In genomic region chr13:34155931-34156607, GRCh38 we compare ENCODE assay signal across 7 cellular contexts.
A peak's percentile ranks its signal among the peaks of the same experiment; 100 is the strongest.
DNase-seq lines count a peak whose midpoint lies in the region; ATAC-seq and TF ChIP-seq lines count a peak whose summit lies in the region.

No MANE protein-coding gene starts in this region.

- no peaks in the 10 kb centered on the region for H3K36me3 ChIP-seq in HEK293 (ENCODE audit: control insufficient read depth in 2 of 2, insufficient read depth in 1 of 2, low read length in 2 of 2)
- H3K36me3 ChIP-seq in RWPE2 (ENCODE audit: low read depth) = no peaks in the 10 kb centered on the region
- no peaks in the 10 kb centered on the region for H3K36me3 ChIP-seq in sigmoid colon

- no peaks in the 10 kb centered on the region for H3K27me3 Mint-ChIP-seq in glutamatergic neuron (ENCODE audit: unreplicated experiment)

- ATAC-seq in RWPE2 (ENCODE audit: low read depth) = peak; percentile 69
- no peak for ATAC-seq in GM18909 (IDR thresholded peaks at IDR 0.05; ENCODE audit: poor library complexity, unreplicated experiment)

- DNase-seq in RWPE2 (ENCODE audit: low spot score) (no peak), epithelial cell of esophagus (ENCODE audit: low read depth) (peak; percentile 76), sigmoid colon (no peak), glutamatergic neuron (no peak)
- DNase-seq in stimulated activated CD4-positive, alpha-beta T cell treated with anti-CD3 and anti-CD28 coated beads, Interleukin-4, amount 100 ng/mL, for 4 hours = no peak

- H3K27ac Mint-ChIP-seq in glutamatergic neuron (ENCODE audit: unreplicated experiment) = no peak overlapping the region

- 14 to 48% methylated on average over 10 of the region's 10 CpGs for WGBS in sigmoid colon, 2 donors

- H3K9me3 ChIP-seq in HEK293 (ENCODE audit: control insufficient read depth, insufficient read depth, low read depth, low read length) = no peaks in the 10 kb centered on the region
- no peaks in the 10 kb centered on the region for H3K9me3 ChIP-seq in RWPE2 (ENCODE audit: severe bottlenecking)
- no peaks in the 10 kb centered on the region for H3K9me3 ChIP-seq in sigmoid colon

- TF ChIP-seq EP300 in sigmoid colon (IDR thresholded peaks at IDR 0.05) = no peak

- H3K4me1 Mint-ChIP-seq in glutamatergic neuron (ENCODE audit: low read depth, unreplicated experiment) = peaks cover 9% of the 10 kb centered on the region

- TF ChIP-seq POLR2A in sigmoid colon (IDR thresholded peaks at IDR 0.05) = no peak

- no peak for TF ChIP-seq CTCF in HEK293 (tag by site-specific recombination; IDR thresholded peaks at IDR 0.05)
- TF ChIP-seq CTCF in RWPE2 (IDR thresholded peaks at IDR 0.05; ENCODE audit: poor library complexity, severe bottlenecking) = no peak
- TF ChIP-seq CTCF in epithelial cell of esophagus (IDR thresholded peaks at IDR 0.05; ENCODE audit: insufficient read depth, low read depth, low read length, missing control alignments) = no peak
- no peak for TF ChIP-seq CTCF in sigmoid colon (IDR thresholded peaks at IDR 0.05)
- no peak for TF ChIP-seq CTCF in glutamatergic neuron (IDR thresholded peaks at IDR 0.05; ENCODE audit: partially characterized antibody, unreplicated experiment)

- H3K4me3 Mint-ChIP-seq in glutamatergic neuron (ENCODE audit: unreplicated experiment) = no peak overlapping the region

- H3K36me3 Mint-ChIP-seq in glutamatergic neuron (ENCODE audit: unreplicated experiment) = no peaks in the 10 kb centered on the region

- intact Hi-C loops in sigmoid colon (cut with DNase I) = loop anchor here (10.0 kb wide), 1 partner anchor 999 kb away; no protein-coding TSS in a partner anchor

- no peaks in the 10 kb centered on the region for H3K27me3 ChIP-seq in RWPE2 (ENCODE audit: insufficient read depth, poor library complexity, severe bottlenecking)
- no peaks in the 10 kb centered on the region for H3K27me3 ChIP-seq in sigmoid colon

- CTCF ChIA-PET in HEK293 (lab: Yijun Ruan, JAX) = interaction anchor here (0.6 to 0.7 kb wide), 3 partner anchors 48 to 87 kb away, joined by 3 to 4 read pairs (median 3); no protein-coding TSS in a partner anchor

- H3K9me3 Mint-ChIP-seq in glutamatergic neuron (ENCODE audit: unreplicated experiment) = no peaks in the 10 kb centered on the region

- H3K27ac ChIP-seq in HEK293 (ENCODE audit: extremely low read depth, low read depth, low read length) (peak overlapping the region; percentile 28; the same call in 1 of the 2 replicates), RWPE2 (ENCODE audit: poor library complexity, severe bottlenecking) (peak overlapping the region; percentile 98), sigmoid colon (peak overlapping the region; percentile 15 to 82 (median 78))

- POLR2A ChIA-PET in HEK293 (lab: Yijun Ruan, JAX) = interaction anchor here (0.7 kb wide), 1 partner anchor 809 kb away, joined by 3 read pairs; no protein-coding TSS in a partner anchor

- H3K4me1 ChIP-seq in HEK293 (ENCODE audit: control insufficient read depth, insufficient read depth, low read length) = peaks cover 8% of the 10 kb centered on the region; the same call in 1 of the 2 replicates
- peaks cover 30% of the 10 kb centered on the region for H3K4me1 ChIP-seq in RWPE2 (ENCODE audit: insufficient read depth, poor library complexity, severe bottlenecking)
- H3K4me1 ChIP-seq in sigmoid colon = peaks cover 0 to 29% (median 21%) of the 10 kb centered on the region in 4 donors

- H3K4me3 ChIP-seq in HEK293 (ENCODE audit: low read depth, low read length) (peak overlapping the region; percentile 24), RWPE2 (ENCODE audit: severe bottlenecking) (no peak overlapping the region), epithelial cell of esophagus (ENCODE audit: low read length) (no peak overlapping the region), sigmoid colon (peak overlapping the region in 2 of 4 donors; percentile 21 to 24)

TF ChIP-seq in HEK293, 187 proteins besides CTCF, POLR2A, EP300 and RAD21:
- no peak for TF ChIP-seq ZNF394 (tag by site-specific recombination; IDR thresholded peaks at IDR 0.05; ENCODE audit: borderline replicate concordance)
- TF ChIP-seq SP7 (tag by site-specific recombination; IDR thresholded peaks at IDR 0.05) = peak; percentile 28; the same call in 1 of the 2 replicates
- no peak for TF ChIP-seq ZNF48 (tag by site-specific recombination; IDR thresholded peaks at IDR 0.05)
- no peak for TF ChIP-seq ZNF248 (tag by site-specific recombination; IDR thresholded peaks at IDR 0.05)
- TF ChIP-seq, protein P1, sequence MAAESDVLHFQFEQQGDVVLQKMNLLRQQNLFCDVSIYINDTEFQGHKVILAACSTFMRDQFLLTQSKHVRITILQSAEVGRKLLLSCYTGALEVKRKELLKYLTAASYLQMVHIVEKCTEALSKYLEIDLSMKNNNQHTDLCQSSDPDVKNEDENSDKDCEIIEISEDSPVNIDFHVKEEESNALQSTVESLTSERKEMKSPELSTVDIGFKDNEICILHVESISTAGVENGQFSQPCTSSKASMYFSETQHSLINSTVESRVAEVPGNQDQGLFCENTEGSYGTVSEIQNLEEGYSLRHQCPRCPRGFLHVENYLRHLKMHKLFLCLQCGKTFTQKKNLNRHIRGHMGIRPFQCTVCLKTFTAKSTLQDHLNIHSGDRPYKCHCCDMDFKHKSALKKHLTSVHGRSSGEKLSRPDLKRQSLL (tag by site-specific recombination; IDR thresholded peaks at IDR 0.05) = no peak
- TF ChIP-seq ZNF121 (tag by site-specific recombination; IDR thresholded peaks at IDR 0.05) = no peak
- TF ChIP-seq, protein P2, sequence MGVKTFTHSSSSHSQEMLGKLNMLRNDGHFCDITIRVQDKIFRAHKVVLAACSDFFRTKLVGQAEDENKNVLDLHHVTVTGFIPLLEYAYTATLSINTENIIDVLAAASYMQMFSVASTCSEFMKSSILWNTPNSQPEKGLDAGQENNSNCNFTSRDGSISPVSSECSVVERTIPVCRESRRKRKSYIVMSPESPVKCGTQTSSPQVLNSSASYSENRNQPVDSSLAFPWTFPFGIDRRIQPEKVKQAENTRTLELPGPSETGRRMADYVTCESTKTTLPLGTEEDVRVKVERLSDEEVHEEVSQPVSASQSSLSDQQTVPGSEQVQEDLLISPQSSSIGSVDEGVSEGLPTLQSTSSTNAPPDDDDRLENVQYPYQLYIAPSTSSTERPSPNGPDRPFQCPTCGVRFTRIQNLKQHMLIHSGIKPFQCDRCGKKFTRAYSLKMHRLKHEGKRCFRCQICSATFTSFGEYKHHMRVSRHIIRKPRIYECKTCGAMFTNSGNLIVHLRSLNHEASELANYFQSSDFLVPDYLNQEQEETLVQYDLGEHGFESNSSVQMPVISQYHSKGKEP (tag by site-specific recombination; IDR thresholded peaks at IDR 0.05) = no peak
- TF ChIP-seq, protein P3, sequence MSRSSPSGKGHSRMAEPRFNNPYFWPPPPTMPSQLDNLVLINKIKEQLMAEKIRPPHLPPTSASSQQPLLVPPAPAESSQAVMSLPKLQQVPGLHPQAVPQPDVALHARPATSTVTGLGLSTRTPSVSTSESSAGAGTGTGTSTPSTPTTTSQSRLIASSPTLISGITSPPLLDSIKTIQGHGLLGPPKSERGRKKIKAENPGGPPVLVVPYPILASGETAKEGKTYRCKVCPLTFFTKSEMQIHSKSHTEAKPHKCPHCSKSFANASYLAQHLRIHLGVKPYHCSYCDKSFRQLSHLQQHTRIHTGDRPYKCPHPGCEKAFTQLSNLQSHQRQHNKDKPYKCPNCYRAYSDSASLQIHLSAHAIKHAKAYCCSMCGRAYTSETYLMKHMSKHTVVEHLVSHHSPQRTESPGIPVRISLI (tag by site-specific recombination; IDR thresholded peaks at IDR 0.05) = 0 out of 2 replicates have a peak, but pooled peaks have one; percentile 25
- peak; percentile 78 for TF ChIP-seq ZBTB17 (tag by site-specific recombination; IDR thresholded peaks at IDR 0.05)
- TF ChIP-seq IKZF3 (tag by site-specific recombination; IDR thresholded peaks at IDR 0.05) = peak; percentile 72; the same call in 1 of the 2 replicates

Comparison
In these comparisons a context has a peak if more than half of its experiments do, and no peak if none do; other contexts are left out.
1. H3K27ac ChIP-seq: peak in every context shown above with its lines; median percentile 98 in RWPE2; 78 in sigmoid colon; 28 in HEK293.